Comparison of ENCODE assay signal across 13 cellular contexts in genomic region chr2:127051116-127051779, GRCh38. TPM values are rescaled to one million over a fixed set of nuclear protein-coding genes. Genes with fewer than 3 reads are reported as not detected.
DNase-seq lines count a peak whose midpoint lies in the region; ATAC-seq lines count a peak whose summit lies in the region.
"Had no signal": no experiment of that assay in that cellular context is flagged by ENCODE, and none has a peak within 500 bp of the region (broad histone marks: within the 10 kb centered on the region; RNA-seq: fewer than 3 reads in every experiment).

No MANE protein-coding gene starts in this region.

- H3K4me3 Mint-ChIP-seq in activated T-cell treated with anti-CD3 and anti-CD28 coated beads, Interleukin-2, amount 50 U/mL, for 72 hours: no peak overlapping the region
- H3K4me3 Mint-ChIP-seq: activated naive CD8-positive, alpha-beta T cell; immature natural killer cell had no signal

- peak overlapping the region; percentile 87 for H3K27ac ChIP-seq in cingulate gyrus (ENCODE audit: low read depth, low read length)
- H3K27ac ChIP-seq: colonic mucosa had no signal

- ATAC-seq in activated T-cell treated with anti-CD3 and anti-CD28 coated beads, Interleukin-2, amount 50 U/mL, for 72 hours (replicated peaks in 1 of 2): no peak
- no peak for ATAC-seq in GM18909 (IDR thresholded peaks at IDR 0.05; ENCODE audit: poor library complexity, unreplicated experiment)
- ATAC-seq in GM19455 (IDR thresholded peaks at IDR 0.05; ENCODE audit: unreplicated experiment): no peak

- DNase-seq in activated T-cell treated with anti-CD3 and anti-CD28 coated beads, Interleukin-2, amount 50 U/mL, for 1 hour: peak; percentile 12
- no peak for DNase-seq in activated T-cell treated with anti-CD3 and anti-CD28 coated beads, Interleukin-2, amount 50 U/mL, for 72 hours
- DNase-seq in midbrain (lab: John Stamatoyannopoulos, UW) (peak; percentile 25), ureter (ENCODE audit: low spot score) (peak; percentile 44), RPMI8226 (no peak)
- DNase-seq: colonic mucosa, immature natural killer cell, NCI-H1092, NCI-H226 had no signal

- no peaks in the 10 kb centered on the region for H3K27me3 Mint-ChIP-seq in activated T-cell treated with anti-CD3 and anti-CD28 coated beads, Interleukin-2, amount 50 U/mL, for 72 hours (ENCODE audit: low read depth)
- H3K27me3 Mint-ChIP-seq: activated naive CD8-positive, alpha-beta T cell had no signal

- no peaks in the 10 kb centered on the region for H3K9me3 Mint-ChIP-seq in activated T-cell treated with anti-CD3 and anti-CD28 coated beads, Interleukin-2, amount 50 U/mL, for 72 hours
- H3K9me3 Mint-ChIP-seq: immature natural killer cell had no signal

- no peaks in the 10 kb centered on the region for H3K4me1 Mint-ChIP-seq in activated T-cell treated with anti-CD3 and anti-CD28 coated beads, Interleukin-2, amount 50 U/mL, for 72 hours (ENCODE audit: low read depth)

- peaks cover 0 to 2% of the 10 kb centered on the region in 2 donors for H3K36me3 Mint-ChIP-seq in activated T-cell treated with anti-CD3 and anti-CD28 coated beads, Interleukin-2, amount 50 U/mL, for 72 hours (ENCODE audit: insufficient read depth in 2 of 2)

- no peak overlapping the region for H3K27ac Mint-ChIP-seq in activated T-cell treated with anti-CD3 and anti-CD28 coated beads, Interleukin-2, amount 50 U/mL, for 72 hours
- H3K27ac Mint-ChIP-seq: activated naive CD8-positive, alpha-beta T cell had no signal

RNA-seq across cellular contexts. Expression of gene BIN1, which starts 55.7 kb away (rescaled TPM):
- total RNA-seq in activated T-cell treated with anti-CD3 and anti-CD28 coated beads, Interleukin-2, amount 50 U/mL, for 72 hours: 100 to 1,000 TPM in 1 of 2 donors, 10 to 100 TPM in 1; 87.3 to 127 TPM
- 51.6 TPM for total RNA-seq in ureter

Comparison
In these comparisons a context has a peak if more than half of its experiments do, and no peak if none do; other contexts are left out.
1. DNase-seq: peak in activated T-cell treated with anti-CD3 and anti-CD28 coated beads, Interleukin-2, amount 50 U/mL, for 1 hour (single experiment), midbrain (single experiment) and ureter (single experiment); none in activated T-cell treated with anti-CD3 and anti-CD28 coated beads, Interleukin-2, amount 50 U/mL, for 72 hours (0 of 2) and RPMI8226 (single experiment).